Comparison of ENCODE assay signal across 9 cellular contexts in the genomic region with DNA sequence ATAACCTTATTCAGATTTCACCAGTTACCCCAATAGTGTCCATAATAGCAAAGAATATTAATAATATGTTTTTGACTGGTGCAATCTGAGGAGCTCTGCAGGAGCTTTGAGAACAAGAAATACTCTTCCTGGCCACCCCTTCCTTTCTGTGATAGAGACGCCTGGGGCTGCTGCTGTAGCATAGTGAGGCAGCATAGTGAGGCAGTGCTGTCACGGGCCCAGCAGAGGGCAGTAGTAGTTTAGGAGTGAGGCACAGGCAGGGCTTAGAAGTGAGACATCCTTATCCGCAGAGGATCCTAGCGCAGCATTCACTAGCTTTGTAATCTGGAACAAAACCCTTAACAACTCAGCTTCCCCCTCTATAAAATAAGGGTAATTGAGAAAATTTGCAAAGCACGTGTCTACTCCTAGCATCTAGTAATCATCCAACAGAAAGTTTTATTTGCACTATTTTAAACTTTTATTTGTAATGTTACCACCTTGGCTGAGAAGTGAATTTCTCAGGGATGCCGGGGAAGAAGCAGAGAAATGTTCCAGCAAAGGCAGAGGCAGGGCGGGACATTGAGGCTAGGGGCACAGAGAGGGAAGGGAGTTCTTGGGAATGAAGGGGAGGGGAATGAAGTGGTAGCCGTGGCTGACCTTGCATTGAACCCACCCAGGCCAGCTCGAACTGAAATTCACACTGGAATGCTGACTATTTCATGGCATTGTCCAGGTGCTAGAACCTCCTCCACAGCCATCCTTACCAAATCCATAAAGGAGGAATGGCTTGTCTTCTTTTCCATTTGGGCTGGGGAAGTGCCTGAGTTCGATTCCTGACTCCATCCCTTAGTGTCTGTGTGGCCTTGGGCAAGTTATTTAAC.
DNase-seq lines count a peak whose midpoint lies in the region; ATAC-seq, FAIRE-seq and TF ChIP-seq lines count a peak whose summit lies in the region.
"Had no signal": no experiment of that assay in that cellular context is flagged by ENCODE, and none has a peak within 500 bp of the region (broad histone marks: within the 10 kb centered on the region; RNA-seq: fewer than 3 reads in every experiment).

No MANE protein-coding gene starts in this region.

- H2AFZ ChIP-seq in OCI-LY1 (ENCODE audit: low read length): no peak overlapping the region

- no peaks in the 10 kb centered on the region for H4K20me1 ChIP-seq in OCI-LY1 (ENCODE audit: insufficient read depth, low read length)

- peak overlapping the region in 5 of 10 donors; percentile 15 to 52 (median 25) for H3K27ac Mint-ChIP-seq in naive thymus-derived CD8-positive, alpha-beta T cell
- H3K27ac Mint-ChIP-seq in stimulated activated effector memory CD8-positive, alpha-beta T cell treated with anti-CD3 and anti-CD28 coated beads, Interleukin-12 subunit alpha, Interleukin-12 subunit beta, amount 100 ng/mL, for 72 hours: no peak overlapping the region
- H3K27ac Mint-ChIP-seq: dendritic cell treated with granulocyte-macrophage colony-stimulating factor and Interleukin-4, amounts not matched to agents 40 ng/mL and 50 ng/mL, for 4 days had no signal

- POLR2A ChIA-PET in naive thymus-derived CD8-positive, alpha-beta T cell (lab: Charles Lee): no interaction called here

- H3K4me3 Mint-ChIP-seq in naive thymus-derived CD8-positive, alpha-beta T cell: no peak overlapping the region
- H3K4me3 Mint-ChIP-seq in stimulated activated effector memory CD8-positive, alpha-beta T cell treated with anti-CD3 and anti-CD28 coated beads, Interleukin-12 subunit alpha, Interleukin-12 subunit beta, amount 100 ng/mL, for 72 hours: no peak overlapping the region
- H3K4me3 Mint-ChIP-seq: dendritic cell treated with granulocyte-macrophage colony-stimulating factor and Interleukin-4, amounts not matched to agents 40 ng/mL and 50 ng/mL, for 4 days had no signal

- H3K27ac ChIP-seq in OCI-LY1 (ENCODE audit: low read depth, low read length, poor library complexity, severe bottlenecking): no peak overlapping the region

- no peaks in the 10 kb centered on the region for H3K9me3 ChIP-seq in OCI-LY1 (ENCODE audit: low read length)

- no peak overlapping the region for H3K4me2 ChIP-seq in OCI-LY1 (ENCODE audit: low read length)

- ATAC-seq in GM21390 (IDR thresholded peaks at IDR 0.05; ENCODE audit: unreplicated experiment): peak; percentile 88
- peak; percentile 99 to 100 for ATAC-seq in naive thymus-derived CD8-positive, alpha-beta T cell
- peak; percentile 95 for ATAC-seq in stimulated activated effector memory CD8-positive, alpha-beta T cell treated with anti-CD3 and anti-CD28 coated beads, Interleukin-12 subunit alpha, Interleukin-12 subunit beta, amount 100 ng/mL, for 72 hours

- H3K9me3 Mint-ChIP-seq in naive thymus-derived CD8-positive, alpha-beta T cell: no peaks in the 10 kb centered on the region
- H3K9me3 Mint-ChIP-seq in stimulated activated effector memory CD8-positive, alpha-beta T cell treated with anti-CD3 and anti-CD28 coated beads, Interleukin-12 subunit alpha, Interleukin-12 subunit beta, amount 100 ng/mL, for 72 hours: no peaks in the 10 kb centered on the region
- H3K9me3 Mint-ChIP-seq: dendritic cell treated with granulocyte-macrophage colony-stimulating factor and Interleukin-4, amounts not matched to agents 40 ng/mL and 50 ng/mL, for 4 days had no signal

- H3K4me1 ChIP-seq in OCI-LY1 (ENCODE audit: insufficient read depth, low read length, severe bottlenecking): no peaks in the 10 kb centered on the region

- H3K36me3 ChIP-seq in OCI-LY1 (ENCODE audit: insufficient read depth, low read length): no peaks in the 10 kb centered on the region

- H3K9ac ChIP-seq in OCI-LY1 (ENCODE audit: low read length): no peak overlapping the region

- no peak for TF ChIP-seq POLR2A in erythroblast (IDR thresholded peaks at IDR 0.05; ENCODE audit: low read length)

- no peaks in the 10 kb centered on the region for H3F3A ChIP-seq in OCI-LY1 (ENCODE audit: insufficient read depth, low read length)

- H3K27me3 ChIP-seq in OCI-LY1 (ENCODE audit: insufficient read depth, low read length): no peaks in the 10 kb centered on the region

- H3K79me2 ChIP-seq in OCI-LY1 (ENCODE audit: insufficient read depth, low read length): no peaks in the 10 kb centered on the region

- peak; percentile 91 for TF ChIP-seq CTCF in OCI-LY1 (IDR thresholded peaks at IDR 0.05; ENCODE audit: low read length)

- peaks cover 0 to 5% (median 3%) of the 10 kb centered on the region in 4 donors for H3K4me1 Mint-ChIP-seq in naive thymus-derived CD8-positive, alpha-beta T cell
- H3K4me1 Mint-ChIP-seq in stimulated activated effector memory CD8-positive, alpha-beta T cell treated with anti-CD3 and anti-CD28 coated beads, Interleukin-12 subunit alpha, Interleukin-12 subunit beta, amount 100 ng/mL, for 72 hours: no peaks in the 10 kb centered on the region

- H3K4me3 ChIP-seq in OCI-LY1 (ENCODE audit: low read depth, low read length, poor library complexity, severe bottlenecking): no peak overlapping the region

- no peaks in the 10 kb centered on the region for H3K9me2 ChIP-seq in OCI-LY1 (ENCODE audit: low read depth, low read length)

- H3K36me3 Mint-ChIP-seq in naive thymus-derived CD8-positive, alpha-beta T cell: peaks cover 0 to 3% (median 3%) of the 10 kb centered on the region in 3 donors
- H3K36me3 Mint-ChIP-seq in stimulated activated effector memory CD8-positive, alpha-beta T cell treated with anti-CD3 and anti-CD28 coated beads, Interleukin-12 subunit alpha, Interleukin-12 subunit beta, amount 100 ng/mL, for 72 hours: peaks cover under 1% of the 10 kb centered on the region

- DNase-seq in D341Med (ENCODE audit: low spot score) (peak; percentile 88), HTR-8/SVneo (ENCODE audit: insufficient read length, low spot score) (peak; percentile 83), erythroblast (lab: John Stamatoyannopoulos, UW) (peak; percentile 73 to 83)
- peak; percentile 78 for DNase-seq in activated CD8-positive, alpha-beta memory T cell treated with anti-CD3 and anti-CD28 coated beads, Interleukin-2, amount 50 U/mL, for 48 hours
- DNase-seq in naive thymus-derived CD8-positive, alpha-beta T cell: peak; percentile 43 to 77 (median 60)
- peak; percentile 48 to 80 for DNase-seq in stimulated activated effector memory CD8-positive, alpha-beta T cell treated with anti-CD3 and anti-CD28 coated beads, Interleukin-12 subunit alpha, Interleukin-12 subunit beta, amount 100 ng/mL, for 72 hours (ENCODE audit: low spot score in 2 of 2)

- peak; percentile 92 for FAIRE-seq in HTR-8/SVneo (lab: Jason Lieb, UNC)

- no peaks in the 10 kb centered on the region for H3K27me3 Mint-ChIP-seq in naive thymus-derived CD8-positive, alpha-beta T cell
- H3K27me3 Mint-ChIP-seq: dendritic cell treated with granulocyte-macrophage colony-stimulating factor and Interleukin-4, amounts not matched to agents 40 ng/mL and 50 ng/mL, for 4 days had no signal
